17 cellular contexts compared by ENCODE assay signal in the genomic region with DNA sequence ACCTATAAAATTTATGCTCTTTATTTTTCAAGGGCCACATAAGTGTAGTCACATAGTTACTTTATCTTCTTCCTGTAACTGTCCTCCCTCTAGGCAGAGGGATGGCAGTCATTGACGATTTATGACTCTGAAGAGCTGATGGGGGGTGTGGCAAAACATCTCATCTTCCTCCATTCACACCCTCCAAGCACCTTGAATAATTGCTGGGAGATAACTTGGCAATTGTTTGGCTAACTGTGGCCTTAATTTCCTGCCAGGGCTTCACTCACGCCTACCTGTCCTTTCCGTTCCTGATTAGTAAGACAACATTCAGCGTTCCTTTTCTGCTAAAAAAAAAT.
DNase-seq lines count a peak whose midpoint lies in the region; ATAC-seq and TF ChIP-seq lines count a peak whose summit lies in the region.
"Had no signal": no experiment of that assay in that cellular context is flagged by ENCODE, and none has a peak within 500 bp of the region (broad histone marks: within the 10 kb centered on the region; RNA-seq: fewer than 3 reads in every experiment).

No MANE protein-coding gene starts in this region.

- no peak overlapping the region for H3K9ac ChIP-seq in parathyroid adenoma
- H3K9ac ChIP-seq: KMS-11 had no signal

- peaks cover 25% of the 10 kb centered on the region for H3K4me1 ChIP-seq in parathyroid adenoma
- H3K4me1 ChIP-seq in body of pancreas, result peaks cover 12% of the 10 kb centered on the region
- H3K4me1 ChIP-seq: uterus had no signal

- no peaks in the 10 kb centered on the region for H3K9me3 ChIP-seq in parathyroid adenoma (ENCODE audit: control insufficient read depth, low read length)
- H3K9me3 ChIP-seq in body of pancreas, result no peaks in the 10 kb centered on the region
- H3K9me3 ChIP-seq: pancreas, uterus had no signal

- ATAC-seq in body of pancreas (no peak), left ventricle myocardium superior (no peak), HG03159 (IDR thresholded peaks at IDR 0.05; ENCODE audit: unreplicated experiment) (no peak)
- ATAC-seq: Panc1 had no signal

- peaks cover 13% of the 10 kb centered on the region for H3K9me3 Mint-ChIP-seq in activated CD4-positive, alpha-beta T cell treated with anti-CD3 and anti-CD28 coated beads, Interleukin-2, amount 10 ng/mL, durations not matched to agents 7 days and 5 days
- no peaks in the 10 kb centered on the region for H3K9me3 Mint-ChIP-seq in activated naive CD8-positive, alpha-beta T cell (ENCODE audit: low read depth)
- H3K9me3 Mint-ChIP-seq: mesothelial cell of epicardium had no signal

- H3K4me3 ChIP-seq in parathyroid adenoma (ENCODE audit: low read depth, low read length), result no peak overlapping the region
- no peak overlapping the region for H3K4me3 ChIP-seq in body of pancreas
- H3K4me3 ChIP-seq: pancreas, uterus had no signal

- H3K27me3 Mint-ChIP-seq in activated CD4-positive, alpha-beta T cell treated with anti-CD3 and anti-CD28 coated beads, Interleukin-2, amount 10 ng/mL, durations not matched to agents 7 days and 5 days, result no peaks in the 10 kb centered on the region
- no peaks in the 10 kb centered on the region for H3K27me3 Mint-ChIP-seq in activated naive CD8-positive, alpha-beta T cell

- CTCF ChIA-PET in activated CD4-positive, alpha-beta T cell treated with anti-CD3 and anti-CD28 coated beads, Interleukin-2, amount 10 ng/mL, durations not matched to agents 7 days and 5 days (lab: Charles Lee), result interaction anchor here (1.5 kb wide), 1 partner anchor 16 kb away, joined by 4 read pairs; no protein-coding TSS in a partner anchor

- peaks cover 58% of the 10 kb centered on the region for H3K4me1 Mint-ChIP-seq in activated CD4-positive, alpha-beta T cell treated with anti-CD3 and anti-CD28 coated beads, Interleukin-2, amount 10 ng/mL, durations not matched to agents 7 days and 5 days
- peaks cover 64% of the 10 kb centered on the region for H3K4me1 Mint-ChIP-seq in activated naive CD8-positive, alpha-beta T cell (ENCODE audit: low read depth)

- intact Hi-C loops in body of pancreas (cut with DNase I), result no loop called here
- intact Hi-C loops in left ventricle myocardium superior (cut with micrococcal nuclease), result no loop called here

- no peaks in the 10 kb centered on the region for H3K79me2 ChIP-seq in parathyroid adenoma

- H3K4me3 Mint-ChIP-seq in activated CD4-positive, alpha-beta T cell treated with anti-CD3 and anti-CD28 coated beads, Interleukin-2, amount 10 ng/mL, durations not matched to agents 7 days and 5 days, result peak overlapping the region; percentile 71
- peak overlapping the region; percentile 85 for H3K4me3 Mint-ChIP-seq in activated naive CD8-positive, alpha-beta T cell
- H3K4me3 Mint-ChIP-seq: mesothelial cell of epicardium had no signal

- H3K27me3 ChIP-seq in parathyroid adenoma (ENCODE audit: control insufficient read depth, insufficient read depth, low read length) (no peaks in the 10 kb centered on the region), body of pancreas (no peaks in the 10 kb centered on the region)
- H3K27me3 ChIP-seq: pancreas, uterus had no signal

- H3K36me3 Mint-ChIP-seq in activated CD4-positive, alpha-beta T cell treated with anti-CD3 and anti-CD28 coated beads, Interleukin-2, amount 10 ng/mL, durations not matched to agents 7 days and 5 days (ENCODE audit: low read depth), result peaks cover 31% of the 10 kb centered on the region
- peaks cover 23% of the 10 kb centered on the region for H3K36me3 Mint-ChIP-seq in activated naive CD8-positive, alpha-beta T cell

- H3K27ac ChIP-seq in parathyroid adenoma (peak overlapping the region; percentile 49), body of pancreas (no peak overlapping the region)
- H3K27ac ChIP-seq: KMS-11, uterus had no signal

- POLR2A ChIA-PET in activated CD4-positive, alpha-beta T cell treated with anti-CD3 and anti-CD28 coated beads, Interleukin-2, amount 10 ng/mL, durations not matched to agents 7 days and 5 days (lab: Charles Lee), result no interaction called here

- H3K4me2 ChIP-seq in parathyroid adenoma (ENCODE audit: low read length), result no peak overlapping the region
- H3K4me2 ChIP-seq: KMS-11 had no signal

- H3K36me3 ChIP-seq in parathyroid adenoma (ENCODE audit: control insufficient read depth, insufficient read depth, low read length) (no peaks in the 10 kb centered on the region), body of pancreas (replicated peaks in 1 of 2; ENCODE audit: insufficient read depth in 1 of 2, low read depth in 2 of 2) (no peaks in the 10 kb centered on the region)
- H3K36me3 ChIP-seq: pancreas, uterus had no signal

- 39 to 47% methylated on average over 4 of the region's 4 CpGs for WGBS in body of pancreas, 2 donors

- TF ChIP-seq CTCF in parathyroid adenoma (IDR thresholded peaks at IDR 0.05) (no peak), body of pancreas (IDR thresholded peaks at IDR 0.05) (no peak)

- no peak for TF ChIP-seq POLR2A in body of pancreas (IDR thresholded peaks at IDR 0.05)

- no peak overlapping the region for H2AFZ ChIP-seq in parathyroid adenoma

- peak overlapping the region; percentile 94 for H3K27ac Mint-ChIP-seq in activated CD4-positive, alpha-beta T cell treated with anti-CD3 and anti-CD28 coated beads, Interleukin-2, amount 10 ng/mL, durations not matched to agents 7 days and 5 days
- peak overlapping the region; percentile 89 for H3K27ac Mint-ChIP-seq in activated naive CD8-positive, alpha-beta T cell
- H3K27ac Mint-ChIP-seq: mesothelial cell of epicardium had no signal

- DNase-seq in activated CD4-positive, alpha-beta T cell treated with anti-CD3 and anti-CD28 coated beads, Interleukin-2, amount 10 ng/mL, durations not matched to agents 7 days and 5 days, result no peak
- no peak for DNase-seq in activated CD4-positive, alpha-beta T cell treated with anti-CD3 and anti-CD28 coated beads for 4 hours
- peak; percentile 50 for DNase-seq in NCI-H2029 treated with DMSO at 0.1 percent for 48 hours (lab: John Stamatoyannopoulos, UW)
- DNase-seq in body of pancreas, result no peak
- no peak for DNase-seq in left ventricle myocardium superior
- DNase-seq: activated CD4-positive, alpha-beta T cell treated with anti-CD3 and anti-CD28 coated beads for 48 hours; DMS 273 treated with DMSO at 0.1 percent for 48 hours; NCI-H2081 treated with DMSO at 0.1 percent for 48 hours; pancreas; stimulated activated CD8-positive, alpha-beta memory T cell treated with anti-CD3 and anti-CD28 coated beads, Interleukin-4, amount 100 ng/mL, for 48 hours; uterus had no signal
